ENCODE assay signal across 7 cellular contexts in genomic region chr10:81920213-81920829, GRCh38. TPM values are rescaled to one million over a fixed set of nuclear protein-coding genes. Genes with fewer than 3 reads are reported as not detected.
DNase-seq lines count a peak whose midpoint lies in the region; ATAC-seq and TF ChIP-seq lines count a peak whose summit lies in the region.

No MANE protein-coding gene starts in this region.

- CTCF ChIA-PET in CD8-positive, alpha-beta memory T cell (lab: Charles Lee) = no interaction called here

- no peaks in the 10 kb centered on the region for H3K4me1 Mint-ChIP-seq in CD8-positive, alpha-beta memory T cell

- no peak overlapping the region for H3K4me3 ChIP-seq in GM06990 (replicated peaks; ENCODE audit: low read depth, low read length)
- no peak overlapping the region for H3K4me3 ChIP-seq in CD8-positive, alpha-beta memory T cell (ENCODE audit: low read length)

- H3K36me3 Mint-ChIP-seq in CD8-positive, alpha-beta memory T cell = no peaks in the 10 kb centered on the region

- H3K36me3 ChIP-seq in GM06990 (ENCODE audit: control insufficient read depth, insufficient read depth, low read length) = no peaks in the 10 kb centered on the region
- H3K36me3 ChIP-seq in CD8-positive, alpha-beta memory T cell (ENCODE audit: insufficient read depth, low read length) = no peaks in the 10 kb centered on the region

- H3K27ac ChIP-seq in CD8-positive, alpha-beta memory T cell (ENCODE audit: low read depth, low read length) = no peak overlapping the region

- no peaks in the 10 kb centered on the region for H3K27me3 Mint-ChIP-seq in CD8-positive, alpha-beta memory T cell

- no peaks in the 10 kb centered on the region for H3K9me3 ChIP-seq in CD8-positive, alpha-beta memory T cell (ENCODE audit: low read length)

- H3K4me1 ChIP-seq in CD8-positive, alpha-beta memory T cell (ENCODE audit: insufficient read depth, low read length) = no peaks in the 10 kb centered on the region

- TF ChIP-seq CTCF in GM06990 (IDR thresholded peaks at IDR 0.05; ENCODE audit: insufficient read depth, low read length, poor library complexity, severe bottlenecking) (peak; percentile 76), GM20000 (IDR thresholded peaks at IDR 0.05; ENCODE audit: extremely low read depth, missing control alignments) (peak; percentile 48)

- no peak for ATAC-seq in left lobe of liver

- no peaks in the 10 kb centered on the region for H3K27me3 ChIP-seq in GM06990 (replicated peaks; ENCODE audit: control insufficient read depth, insufficient read depth, low read length)
- no peaks in the 10 kb centered on the region for H3K27me3 ChIP-seq in CD8-positive, alpha-beta memory T cell (ENCODE audit: insufficient read depth, low read length, poor library complexity, severe bottlenecking)

- H3K4me3 Mint-ChIP-seq in CD8-positive, alpha-beta memory T cell = no peak overlapping the region

- peaks cover 0 to 9% (median 8%) of the 10 kb centered on the region in 5 donors for H3K9me3 Mint-ChIP-seq in CD8-positive, alpha-beta memory T cell

- no peak overlapping the region for H3K27ac Mint-ChIP-seq in CD8-positive, alpha-beta memory T cell

- DNase-seq in GM06990 (ENCODE audit: extremely low read depth, insufficient read length) (no peak), GM20000 (ENCODE audit: low spot score) (peak; percentile 22), OCI-M1 (lab: John Stamatoyannopoulos, UW) (peak; percentile 26), iPS-NIHi11 (ENCODE audit: low spot score) (peak; percentile 41), left lobe of liver (ENCODE audit: low spot score) (no peak), NOMO-1 treated with dmso at 0.1 percent for 144 hours (lab: John Stamatoyannopoulos, UW; ENCODE audit: unreplicated experiment) (no peak)
- DNase-seq in CD8-positive, alpha-beta memory T cell = no peak

- POLR2A ChIA-PET in CD8-positive, alpha-beta memory T cell (lab: Charles Lee) = no interaction called here

RNA-seq across cellular contexts. Expression of gene NRG3, which starts 45.3 kb away (rescaled TPM):
- total RNA-seq in CD8-positive, alpha-beta memory T cell = not detected
- not detected for polyA plus RNA-seq in CD8-positive, alpha-beta memory T cell
- total RNA-seq in left lobe of liver = 1.1 TPM

Comparison
In these comparisons a context has a peak if more than half of its experiments do, and no peak if none do; other contexts are left out.
1. DNase-seq: peak in GM20000 (single experiment), OCI-M1 (single experiment) and iPS-NIHi11 (single experiment); none in GM06990 (single experiment), CD8-positive, alpha-beta memory T cell (0 of 5), left lobe of liver (single experiment) and NOMO-1 treated with dmso at 0.1 percent for 144 hours (single experiment).